8 cellular contexts compared by ENCODE assay signal in the genomic region with DNA sequence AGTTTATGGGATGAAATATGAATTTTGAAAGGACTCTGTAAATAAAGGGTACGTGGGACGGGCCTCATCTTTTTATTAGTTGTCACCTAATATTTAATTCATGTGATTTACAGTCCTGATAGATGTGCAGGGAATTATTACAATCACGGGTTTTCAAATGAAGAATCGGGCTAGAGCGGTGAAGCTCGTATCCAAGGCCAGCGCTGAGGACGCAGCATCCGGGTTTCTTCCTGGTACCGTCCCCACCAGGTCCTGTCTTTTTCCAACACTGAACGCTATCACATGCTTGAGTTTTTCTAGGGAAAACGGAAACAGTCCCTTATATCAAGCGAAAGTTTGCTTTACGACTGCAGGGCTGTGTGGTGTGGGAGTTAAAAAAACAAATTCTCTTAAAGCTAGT. TPM values are rescaled to one million over a fixed set of nuclear protein-coding genes. Genes with fewer than 3 reads are reported as not detected.
DNase-seq lines count a peak whose midpoint lies in the region; TF ChIP-seq lines count a peak whose summit lies in the region.

No MANE protein-coding gene starts in this region.

- peak overlapping the region; percentile 45 for H3K9ac ChIP-seq in endodermal cell (ENCODE audit: extremely low read depth, low read length, poor library complexity, severe bottlenecking)

- WGBS in endodermal cell (ENCODE audit: insufficient coverage in 1 of 2, insufficient read length in 1 of 2), 2 experiments = 35 to 52% methylated on average over 10 to 12 of the region's 14 CpGs

- peaks cover 19% of the 10 kb centered on the region for H3K36me3 ChIP-seq in endodermal cell (ENCODE audit: control insufficient read depth, insufficient read depth, low read length)

- DNase-seq in stimulated activated CD4-positive, alpha-beta T cell treated with anti-CD3 and anti-CD28 coated beads, Interleukin-15, amount 100 ng/mL, for 24 hours = peak; percentile 35
- no peak for DNase-seq in stimulated activated CD4-positive, alpha-beta T cell treated with anti-CD3 and anti-CD28 coated beads, Interleukin-2, amount 100 ng/mL, for 24 hours
- DNase-seq in SW480 (ENCODE audit: low spot score) (peak; percentile 22), endodermal cell (no peak), mesothelial cell of epicardium (ENCODE audit: low spot score in 2 of 2, unreplicated experiment in 2 of 2) (peak in 1 of 2 experiments; percentile 46), ureter (ENCODE audit: low spot score) (peak; percentile 53), GDM1 (lab: John Stamatoyannopoulos, UW) (no peak), NCI-H2081 treated with DMSO at 0.1 percent for 48 hours (lab: John Stamatoyannopoulos, UW) (no peak)

- peak overlapping the region; percentile 95 for H3K27ac Mint-ChIP-seq in endodermal cell
- peak overlapping the region; percentile 98 for H3K27ac Mint-ChIP-seq in mesothelial cell of epicardium

- H3K4me3 Mint-ChIP-seq in endodermal cell (peak overlapping the region; percentile 81), mesothelial cell of epicardium (peak overlapping the region; percentile 85)

- peak overlapping the region; percentile 96 for H3K4me3 ChIP-seq in endodermal cell (ENCODE audit: low read length)

- H3K27me3 Mint-ChIP-seq in endodermal cell (ENCODE audit: insufficient read depth) (no peaks in the 10 kb centered on the region), mesothelial cell of epicardium (ENCODE audit: low read depth) (no peaks in the 10 kb centered on the region)

- TF ChIP-seq CTCF in endodermal cell (conservative IDR thresholded peaks at IDR 0.05) (no peak), mesothelial cell of epicardium (IDR thresholded peaks at IDR 0.05; ENCODE audit: unreplicated experiment) (no peak)

- H3K4me1 ChIP-seq in endodermal cell (ENCODE audit: control insufficient read depth, insufficient read depth, low read length) = no peaks in the 10 kb centered on the region

- no peaks in the 10 kb centered on the region for H3K9me3 ChIP-seq in endodermal cell (ENCODE audit: control insufficient read depth, low read length)

- H3K27me3 ChIP-seq in endodermal cell (ENCODE audit: control insufficient read depth, insufficient read depth, low read length, poor library complexity, severe bottlenecking) = no peaks in the 10 kb centered on the region

- H3K27ac ChIP-seq in endodermal cell (ENCODE audit: low read depth, low read length) = no peak overlapping the region

- H3K36me3 Mint-ChIP-seq in endodermal cell (ENCODE audit: low read depth) (peaks cover 32% of the 10 kb centered on the region), mesothelial cell of epicardium (peaks cover 21% of the 10 kb centered on the region)

- no peaks in the 10 kb centered on the region for H3K9me3 Mint-ChIP-seq in endodermal cell
- H3K9me3 Mint-ChIP-seq in mesothelial cell of epicardium = no peaks in the 10 kb centered on the region

- H3K4me1 Mint-ChIP-seq in endodermal cell (peaks cover 10% of the 10 kb centered on the region), mesothelial cell of epicardium (peaks cover 26% of the 10 kb centered on the region)

RNA-seq across cellular contexts. Expression of a gene that starts 0.8 kb away (rescaled TPM):
- total RNA-seq in endodermal cell = 10 to 100 TPM; 29.5 to 41.3 TPM
- polyA plus RNA-seq in endodermal cell (2013, experiment 1 of 2) = 78.4 TPM
- 71.9 TPM for polyA plus RNA-seq in endodermal cell (2013, experiment 2 of 2)
- 71.0 to 87.4 TPM (median 78.9 TPM) in 3 replicates for total RNA-seq in mesothelial cell of epicardium
- total RNA-seq in ureter = 86.4 TPM

RNA-seq across cellular contexts. Expression of a gene that starts 6.2 kb away (rescaled TPM):
- total RNA-seq in endodermal cell (1 to 10 TPM; 8.1 to 9.0 TPM), mesothelial cell of epicardium (7.8 to 8.3 TPM (median 8.1 TPM) in 3 replicates), ureter (7.8 TPM)
- polyA plus RNA-seq in endodermal cell (2013, experiment 1 of 2) = 2.6 TPM
- 2.5 TPM for polyA plus RNA-seq in endodermal cell (2013, experiment 2 of 2)

RNA-seq across cellular contexts. Expression of a gene that starts 9.7 kb away (rescaled TPM):
- total RNA-seq in endodermal cell (10 to 100 TPM; 19.2 to 25.4 TPM), mesothelial cell of epicardium (19.4 to 20.7 TPM (median 19.5 TPM) in 3 replicates), ureter (33.4 TPM)
- 26.3 TPM for polyA plus RNA-seq in endodermal cell (2013, experiment 1 of 2)
- polyA plus RNA-seq in endodermal cell (2013, experiment 2 of 2) = 27.6 TPM

RNA-seq across cellular contexts. Expression of a gene that starts 10.3 kb away (rescaled TPM):
- 100 to 1,000 TPM in 1 of 2 donors, 10 to 100 TPM in 1; 83.4 to 103 TPM for total RNA-seq in endodermal cell
- polyA plus RNA-seq in endodermal cell (2013, experiment 1 of 2) = 109 TPM
- polyA plus RNA-seq in endodermal cell (2013, experiment 2 of 2) = 122 TPM
- 52.6 to 54.2 TPM (median 53.4 TPM) in 3 replicates for total RNA-seq in mesothelial cell of epicardium
- total RNA-seq in ureter = 55.1 TPM

RNA-seq across cellular contexts. Expression of a gene that starts 50.3 kb away (rescaled TPM):
- total RNA-seq in endodermal cell (10 to 100 TPM in 1 of 2 donors, 1 to 10 TPM in 1; 5.6 to 10.9 TPM), mesothelial cell of epicardium (6.3 to 7.2 TPM (median 6.4 TPM) in 3 replicates), ureter (2.0 TPM)
- polyA plus RNA-seq in endodermal cell (2013, experiment 1 of 2) = 1.8 TPM
- 2.5 TPM for polyA plus RNA-seq in endodermal cell (2013, experiment 2 of 2)

Comparison
In these comparisons a context has a peak if more than half of its experiments do, and no peak if none do; other contexts are left out.
1. DNase-seq: peak in stimulated activated CD4-positive, alpha-beta T cell treated with anti-CD3 and anti-CD28 coated beads, Interleukin-15, amount 100 ng/mL, for 24 hours (single experiment), SW480 (single experiment) and ureter (single experiment); none in stimulated activated CD4-positive, alpha-beta T cell treated with anti-CD3 and anti-CD28 coated beads, Interleukin-2, amount 100 ng/mL, for 24 hours (0 of 2), endodermal cell (single experiment), GDM1 (single experiment) and NCI-H2081 treated with DMSO at 0.1 percent for 48 hours (single experiment).